ENCODE assay signal across 11 cellular contexts in the genomic region with DNA sequence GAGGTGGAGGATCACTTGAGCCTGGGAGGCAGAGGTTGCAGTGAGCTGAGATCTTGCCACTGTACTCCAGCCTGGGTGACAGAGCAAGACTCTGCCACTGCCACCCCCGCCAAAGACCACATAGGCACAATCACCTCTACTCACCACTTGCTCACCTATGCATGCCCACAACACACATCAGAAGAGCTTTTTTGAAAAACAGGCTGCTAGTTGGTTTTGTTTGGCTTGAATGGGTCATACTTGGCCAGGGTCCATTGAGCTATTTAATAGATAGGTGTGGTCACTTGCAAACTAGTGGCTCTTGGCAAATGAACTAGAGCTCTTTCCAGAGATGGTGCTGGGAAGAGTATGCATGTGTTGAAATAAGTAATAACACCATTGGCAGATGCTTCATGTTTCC.
DNase-seq lines count a peak whose midpoint lies in the region; ATAC-seq and TF ChIP-seq lines count a peak whose summit lies in the region.
"Had no signal": no experiment of that assay in that cellular context is flagged by ENCODE, and none has a peak within 500 bp of the region (broad histone marks: within the 10 kb centered on the region; RNA-seq: fewer than 3 reads in every experiment).

No MANE protein-coding gene starts in this region.

- H3K9me2 ChIP-seq in PC-3 (replicated peaks; ENCODE audit: low read length), result no peaks in the 10 kb centered on the region

- no peak for TF ChIP-seq CTCF in PC-3 (conservative IDR thresholded peaks at IDR 0.05; ENCODE audit: low read depth, low read length)
- TF ChIP-seq CTCF in fibroblast of pulmonary artery (IDR thresholded peaks at IDR 0.05; ENCODE audit: low read length, missing control alignments), result no peak
- no peak for TF ChIP-seq CTCF in Caco-2 (IDR thresholded peaks at IDR 0.05; ENCODE audit: insufficient read depth in 1 of 2, low read depth in 1 of 2, low read length in 1 of 2, severe bottlenecking in 1 of 2, unreplicated experiment in 1 of 2)
- TF ChIP-seq CTCF in CD14-positive monocyte (IDR thresholded peaks at IDR 0.05), result no peak

- ATAC-seq in PC-3 (peak; percentile 93), HG02798 (IDR thresholded peaks at IDR 0.05; ENCODE audit: poor library complexity, unreplicated experiment) (no peak)

- H3K9ac ChIP-seq in PC-3 (ENCODE audit: low read length), result peak overlapping the region; percentile 74

- H4K20me1 ChIP-seq in PC-3 (ENCODE audit: low read length), result no peaks in the 10 kb centered on the region

- H3K27ac Mint-ChIP-seq in Caco-2 (ENCODE audit: unreplicated experiment) (no peak overlapping the region), CD14-positive monocyte (peak overlapping the region in 1 of 7 donors; percentile 13)
- H3K27ac Mint-ChIP-seq: type B pancreatic cell had no signal

- H3K4me2 ChIP-seq in PC-3 (ENCODE audit: low read length), result peak overlapping the region; percentile 75

- no peaks in the 10 kb centered on the region for H3K27me3 Mint-ChIP-seq in Caco-2 (ENCODE audit: insufficient read depth, unreplicated experiment)
- no peaks in the 10 kb centered on the region for H3K27me3 Mint-ChIP-seq in CD14-positive monocyte (ENCODE audit: low read depth in 3 of 3)
- H3K27me3 Mint-ChIP-seq: brain, type B pancreatic cell had no signal

- no TSS peak for BruUV-seq in PC-3 (replicated peaks; lab: Mats Ljungman, UMichigan)
- no TSS peak for BruUV-seq in Caco-2 (replicated peaks; lab: Mats Ljungman, UMichigan)

- H3K36me3 ChIP-seq in PC-3 (ENCODE audit: low read depth, low read length), result peaks cover 42% of the 10 kb centered on the region
- peaks cover 8% of the 10 kb centered on the region for H3K36me3 ChIP-seq in Caco-2 (ENCODE audit: control insufficient read depth, insufficient read depth, low read length)

- H3K36me3 Mint-ChIP-seq in Caco-2 (ENCODE audit: insufficient read depth, unreplicated experiment) (peaks cover 57% of the 10 kb centered on the region), CD14-positive monocyte (peaks cover 48 to 63% of the 10 kb centered on the region in 2 donors)

- H3K4me1 ChIP-seq in PC-3 (ENCODE audit: insufficient read depth, low read length), result peaks cover 42% of the 10 kb centered on the region
- H3K4me1 ChIP-seq in Caco-2, result peaks cover 47% of the 10 kb centered on the region

- H3F3A ChIP-seq in PC-3 (ENCODE audit: low read length, unreplicated experiment), result no peaks in the 10 kb centered on the region

- H3K27me3 ChIP-seq in PC-3 (ENCODE audit: low read length) (no peaks in the 10 kb centered on the region), Caco-2 (replicated peaks; ENCODE audit: control insufficient read depth, insufficient read depth, low read length) (no peaks in the 10 kb centered on the region)
- H3K27me3 ChIP-seq: SJSA1 had no signal

- CTCF ChIA-PET in PC-3 (lab: Charles Lee) (interaction anchor here (0.6 kb wide), 3 partner anchors 206 to 346 kb away, joined by 3 to 5 read pairs (median 3); no protein-coding TSS in a partner anchor), Caco-2 (lab: Charles Lee) (interaction anchor here (1.6 kb wide), 1 partner anchor 317 kb away, joined by 8 read pairs; no protein-coding TSS in a partner anchor)

- no peaks in the 10 kb centered on the region for H3K9me3 ChIP-seq in PC-3 (ENCODE audit: low read length)
- H3K9me3 ChIP-seq in Caco-2, result no peaks in the 10 kb centered on the region
- H3K9me3 ChIP-seq: SJSA1 had no signal

- H3K4me3 ChIP-seq in PC-3 (ENCODE audit: low read length), result peak overlapping the region; percentile 35; the same call in 1 of the 2 replicates
- H3K4me3 ChIP-seq in fibroblast of pulmonary artery (replicated peaks; ENCODE audit: low read depth, low read length), result no peak overlapping the region
- H3K4me3 ChIP-seq in Caco-2 (ENCODE audit: low read depth, low read length), result no peak overlapping the region
- H3K4me3 ChIP-seq: SJSA1 had no signal

- no peak overlapping the region for H3K4me3 Mint-ChIP-seq in Caco-2 (ENCODE audit: unreplicated experiment)
- no peak overlapping the region for H3K4me3 Mint-ChIP-seq in CD14-positive monocyte
- H3K4me3 Mint-ChIP-seq: brain, type B pancreatic cell had no signal

- DNase-seq in DMS53 (lab: John Stamatoyannopoulos, UW) (peak; percentile 57), DMS53 treated with DMSO at 0.1 percent for 48 hours (lab: John Stamatoyannopoulos, UW; ENCODE audit: unreplicated experiment) (no peak), PC-3 (peak; percentile 98), fibroblast of pulmonary artery (ENCODE audit: low read depth) (peak; percentile 57), stromal cell of bone marrow (ENCODE audit: low read depth) (peak; percentile 75), Caco-2 (no peak), CD14-positive monocyte (ENCODE audit: low spot score) (no peak)

- POLR2A ChIA-PET in PC-3 (lab: Charles Lee; ENCODE audit: unreplicated experiment) (interaction anchor here (0.5 to 0.7 kb wide), 3 partner anchors 13 to 542 kb away, joined by 4 to 19 read pairs (median 11); a partner anchor contains a TSS), Caco-2 (lab: Charles Lee) (interaction anchor here (0.7 kb wide), 1 partner anchor 33 kb away, joined by 3 read pairs; no protein-coding TSS in a partner anchor)

- H3K4me1 Mint-ChIP-seq in Caco-2 (ENCODE audit: low read depth, unreplicated experiment) (peaks cover 50% of the 10 kb centered on the region), CD14-positive monocyte (peaks cover 4% of the 10 kb centered on the region)
- H3K4me1 Mint-ChIP-seq: brain had no signal

- intact Hi-C loops in PC-3 (cut with micrococcal nuclease), result loop anchor here (1.0 kb wide), 2 partner anchors 10 to 17 kb away; no protein-coding TSS in a partner anchor
- intact Hi-C loops in Caco-2 (cut with micrococcal nuclease; ENCODE audit: unreplicated experiment), result loop anchor here (2.0 kb wide), 1 partner anchor 144 kb away; a partner anchor contains a TSS
- intact Hi-C loops in CD14-positive monocyte (cut with micrococcal nuclease), result no loop called here

- H3K79me2 ChIP-seq in PC-3 (ENCODE audit: low read length), result no peaks in the 10 kb centered on the region

- no peaks in the 10 kb centered on the region for H3K9me3 Mint-ChIP-seq in Caco-2 (ENCODE audit: unreplicated experiment)
- H3K9me3 Mint-ChIP-seq in CD14-positive monocyte, result no peaks in the 10 kb centered on the region
- H3K9me3 Mint-ChIP-seq: brain had no signal

- peak overlapping the region; percentile 95 for H3K27ac ChIP-seq in PC-3 (ENCODE audit: low read length)
- H3K27ac ChIP-seq: SJSA1 had no signal

- no peak overlapping the region for H2AFZ ChIP-seq in PC-3 (ENCODE audit: low read length)

Comparison
In these comparisons a context has a peak if more than half of its experiments do, and no peak if none do; other contexts are left out.
1. DNase-seq: peak in DMS53 (single experiment), PC-3 (single experiment), fibroblast of pulmonary artery (single experiment) and stromal cell of bone marrow (single experiment); none in DMS53 treated with DMSO at 0.1 percent for 48 hours (single experiment), Caco-2 (0 of 2) and CD14-positive monocyte (single experiment).
2. intact Hi-C loops: an anchor here in PC-3 (1.0 kb wide) and Caco-2 (2.0 kb wide); none called in CD14-positive monocyte.